Comparison of ENCODE assay signal across 31 cellular contexts in the genomic region with DNA sequence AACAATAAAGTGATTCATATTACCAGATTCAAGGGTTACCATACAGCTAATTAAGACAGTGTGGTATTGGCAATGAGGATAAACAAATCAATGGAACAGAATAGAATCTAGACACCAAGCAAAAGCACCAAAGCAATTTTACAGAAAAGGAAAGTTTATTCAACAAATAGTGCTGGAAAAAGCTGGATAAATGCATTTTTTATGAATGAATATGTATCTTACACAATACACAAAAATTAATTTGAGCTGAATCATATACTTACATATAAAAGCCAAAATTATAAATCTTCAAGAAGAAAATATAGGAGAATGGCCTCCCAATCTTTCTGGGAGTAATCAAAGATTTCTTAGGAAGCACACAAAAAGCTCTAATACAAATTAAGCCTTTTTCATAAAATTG.
"Had no signal": no experiment of that assay in that cellular context is flagged by ENCODE, and none has a peak within 500 bp of the region (broad histone marks: within the 10 kb centered on the region; RNA-seq: fewer than 3 reads in every experiment).

No MANE protein-coding gene starts in this region.

- H3K36me3 ChIP-seq: adrenal gland, MG63 had no signal

- H3K27ac ChIP-seq: adrenal gland, KMS-11, SK-N-MC, VCaP had no signal

- H3K9me3 Mint-ChIP-seq: activated CD4-positive, alpha-beta memory T cell treated with anti-CD3 and anti-CD28 coated beads, Interleukin-2, amount 10 ng/mL, durations not matched to agents 7 days and 5 days had no signal

- H3K4me3 Mint-ChIP-seq: activated CD4-positive, alpha-beta memory T cell treated with anti-CD3 and anti-CD28 coated beads, Interleukin-2, amount 10 ng/mL, durations not matched to agents 7 days and 5 days; activated CD4-positive, alpha-beta T cell treated with anti-CD3 and anti-CD28 coated beads for 36 hours; activated naive CD4-positive, alpha-beta T cell treated with anti-CD3 and anti-CD28 coated beads for 36 hours; activated naive CD8-positive, alpha-beta T cell; activated T-helper 17 cell treated with anti-CD3 and anti-CD28 coated beads, Interleukin-2, amount 50 U/mL, for 72 hours; T-cell had no signal

- H3K4me2 ChIP-seq: KMS-11 had no signal

- ATAC-seq: activated CD4-positive, alpha-beta T cell treated with anti-CD3 and anti-CD28 coated beads for 36 hours; activated T-helper 17 cell treated with anti-CD3 and anti-CD28 coated beads, Interleukin-2, amount 50 U/mL, for 72 hours; Panc1; Right ventricle myocardium inferior; T-cell had no signal

- DNase-seq: activated CD4-positive, alpha-beta memory T cell treated with anti-CD3 and anti-CD28 coated beads, Interleukin-2, amount 10 ng/mL, durations not matched to agents 7 days and 5 days; activated CD4-positive, alpha-beta T cell treated with anti-CD3 and anti-CD28 coated beads for 36 hours; activated CD4-positive, alpha-beta T cell treated with anti-CD3 and anti-CD28 coated beads, Interleukin-2, amount 50 U/mL, for 1 hour; activated gamma-delta T cell; activated naive CD4-positive, alpha-beta T cell treated with anti-CD3 and anti-CD28 coated beads for 36 hours; activated T-cell treated with anti-CD3 and anti-CD28 coated beads for 4 hours; activated T-cell treated with anti-CD3 and anti-CD28 coated beads, Interleukin-2, amount 50 U/mL, for 48 hours; adrenal gland; anterior cingulate cortex; MG63; MV-4-11; NCI-H1092 treated with DMSO at 0.1 percent for 48 hours; NCI-H1417 treated with DMSO at 0.1 percent for 48 hours; NCI-H1694; NCI-H2029; NCI-H2107; NCI-H345; NCI-H510A; NCI-H526 treated with DMSO at 0.1 percent for 48 hours; NK-92 treated with Interleukin-12 subunit alpha and Interleukin-12 subunit beta, amount 100 ng/mL, for 24 hours; OCI-M1; RPMI8226; T-cell; T-helper 2 cell had no signal

- H3K9me3 ChIP-seq: adrenal gland, MG63 had no signal

- H3K27me3 Mint-ChIP-seq: activated CD4-positive, alpha-beta memory T cell treated with anti-CD3 and anti-CD28 coated beads, Interleukin-2, amount 10 ng/mL, durations not matched to agents 7 days and 5 days; activated CD4-positive, alpha-beta T cell treated with anti-CD3 and anti-CD28 coated beads for 36 hours had no signal

- H3K27me3 ChIP-seq: adrenal gland, MG63 had no signal

- H3K4me3 ChIP-seq: adrenal gland, MG63, SK-N-MC had no signal

- H3K4me1 Mint-ChIP-seq: activated CD4-positive, alpha-beta memory T cell treated with anti-CD3 and anti-CD28 coated beads, Interleukin-2, amount 10 ng/mL, durations not matched to agents 7 days and 5 days; activated CD4-positive, alpha-beta T cell treated with anti-CD3 and anti-CD28 coated beads for 36 hours; activated T-helper 17 cell treated with anti-CD3 and anti-CD28 coated beads, Interleukin-2, amount 50 U/mL, for 72 hours; T-cell had no signal

- H3K27ac Mint-ChIP-seq: activated CD4-positive, alpha-beta memory T cell treated with anti-CD3 and anti-CD28 coated beads, Interleukin-2, amount 10 ng/mL, durations not matched to agents 7 days and 5 days; activated CD4-positive, alpha-beta T cell treated with anti-CD3 and anti-CD28 coated beads for 36 hours; activated naive CD4-positive, alpha-beta T cell treated with anti-CD3 and anti-CD28 coated beads for 36 hours; activated naive CD8-positive, alpha-beta T cell; activated T-helper 17 cell treated with anti-CD3 and anti-CD28 coated beads, Interleukin-2, amount 50 U/mL, for 72 hours; T-cell had no signal

- H3K36me3 Mint-ChIP-seq: activated naive CD8-positive, alpha-beta T cell; T-cell had no signal

- H3K4me1 ChIP-seq: adrenal gland had no signal
